1 cellular context compared by ENCODE assay signal in genomic region chr12:49089831-49090773, GRCh38.
TF ChIP-seq lines count a peak whose summit lies in the region.

No MANE protein-coding gene starts in this region.

TF ChIP-seq in K562, 482 proteins besides CTCF, POLR2A, EP300 and RAD21 (continued from another document and continues in another):
- peak; percentile 74 for TF ChIP-seq NFE2 (IDR thresholded peaks at IDR 0.05; ENCODE audit: low read depth)
- peak; percentile 60; the same call in 1 of the 2 replicates for TF ChIP-seq MBD2 (IDR thresholded peaks at IDR 0.05; ENCODE audit: borderline replicate concordance, low read depth)
- no peak for TF ChIP-seq NR2C1 (IDR thresholded peaks at IDR 0.05)
- TF ChIP-seq NR2C1 (tag; IDR thresholded peaks at IDR 0.05), result no peak
- 0 out of 4 replicates have a peak, but pooled peaks of 1 of the 2 experiments have one; percentile 22 for TF ChIP-seq TEAD1 (CRISPR knock-in tag; IDR thresholded peaks at IDR 0.05)
- no peak for TF ChIP-seq MIER1 (IDR thresholded peaks at IDR 0.05; ENCODE audit: low read depth)
- TF ChIP-seq NCOR1 (IDR thresholded peaks at IDR 0.05), result peak; percentile 90
- TF ChIP-seq, protein P1, sequence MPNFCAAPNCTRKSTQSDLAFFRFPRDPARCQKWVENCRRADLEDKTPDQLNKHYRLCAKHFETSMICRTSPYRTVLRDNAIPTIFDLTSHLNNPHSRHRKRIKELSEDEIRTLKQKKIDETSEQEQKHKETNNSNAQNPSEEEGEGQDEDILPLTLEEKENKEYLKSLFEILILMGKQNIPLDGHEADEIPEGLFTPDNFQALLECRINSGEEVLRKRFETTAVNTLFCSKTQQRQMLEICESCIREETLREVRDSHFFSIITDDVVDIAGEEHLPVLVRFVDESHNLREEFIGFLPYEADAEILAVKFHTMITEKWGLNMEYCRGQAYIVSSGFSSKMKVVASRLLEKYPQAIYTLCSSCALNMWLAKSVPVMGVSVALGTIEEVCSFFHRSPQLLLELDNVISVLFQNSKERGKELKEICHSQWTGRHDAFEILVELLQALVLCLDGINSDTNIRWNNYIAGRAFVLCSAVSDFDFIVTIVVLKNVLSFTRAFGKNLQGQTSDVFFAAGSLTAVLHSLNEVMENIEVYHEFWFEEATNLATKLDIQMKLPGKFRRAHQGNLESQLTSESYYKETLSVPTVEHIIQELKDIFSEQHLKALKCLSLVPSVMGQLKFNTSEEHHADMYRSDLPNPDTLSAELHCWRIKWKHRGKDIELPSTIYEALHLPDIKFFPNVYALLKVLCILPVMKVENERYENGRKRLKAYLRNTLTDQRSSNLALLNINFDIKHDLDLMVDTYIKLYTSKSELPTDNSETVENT (CRISPR knock-in tag; IDR thresholded peaks at IDR 0.05), result 0 out of 2 replicates have a peak, but pooled peaks have one; percentile 23
- TF ChIP-seq ZSCAN29 (IDR thresholded peaks at IDR 0.05), result no peak
- peak; percentile 82 for TF ChIP-seq SMARCA4 (IDR thresholded peaks at IDR 0.05)
- TF ChIP-seq CTBP1 (IDR thresholded peaks at IDR 0.05; ENCODE audit: borderline replicate concordance), result peak; percentile 91
- TF ChIP-seq HNRNPL (IDR thresholded peaks at IDR 0.05; ENCODE audit: low read depth, low read length), result peak; percentile 81
- peak; percentile 94 for TF ChIP-seq CXXC5 (CRISPR knock-in tag; IDR thresholded peaks at IDR 0.05)
- TF ChIP-seq, protein P2, sequence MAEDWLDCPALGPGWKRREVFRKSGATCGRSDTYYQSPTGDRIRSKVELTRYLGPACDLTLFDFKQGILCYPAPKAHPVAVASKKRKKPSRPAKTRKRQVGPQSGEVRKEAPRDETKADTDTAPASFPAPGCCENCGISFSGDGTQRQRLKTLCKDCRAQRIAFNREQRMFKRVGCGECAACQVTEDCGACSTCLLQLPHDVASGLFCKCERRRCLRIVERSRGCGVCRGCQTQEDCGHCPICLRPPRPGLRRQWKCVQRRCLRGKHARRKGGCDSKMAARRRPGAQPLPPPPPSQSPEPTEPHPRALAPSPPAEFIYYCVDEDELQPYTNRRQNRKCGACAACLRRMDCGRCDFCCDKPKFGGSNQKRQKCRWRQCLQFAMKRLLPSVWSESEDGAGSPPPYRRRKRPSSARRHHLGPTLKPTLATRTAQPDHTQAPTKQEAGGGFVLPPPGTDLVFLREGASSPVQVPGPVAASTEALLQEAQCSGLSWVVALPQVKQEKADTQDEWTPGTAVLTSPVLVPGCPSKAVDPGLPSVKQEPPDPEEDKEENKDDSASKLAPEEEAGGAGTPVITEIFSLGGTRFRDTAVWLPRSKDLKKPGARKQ (CRISPR knock-in tag; IDR thresholded peaks at IDR 0.05), result no peak
- TF ChIP-seq BHLHE40 (IDR thresholded peaks at IDR 0.05; ENCODE audit: low read length), result peak; percentile 41
- TF ChIP-seq, protein P3, sequence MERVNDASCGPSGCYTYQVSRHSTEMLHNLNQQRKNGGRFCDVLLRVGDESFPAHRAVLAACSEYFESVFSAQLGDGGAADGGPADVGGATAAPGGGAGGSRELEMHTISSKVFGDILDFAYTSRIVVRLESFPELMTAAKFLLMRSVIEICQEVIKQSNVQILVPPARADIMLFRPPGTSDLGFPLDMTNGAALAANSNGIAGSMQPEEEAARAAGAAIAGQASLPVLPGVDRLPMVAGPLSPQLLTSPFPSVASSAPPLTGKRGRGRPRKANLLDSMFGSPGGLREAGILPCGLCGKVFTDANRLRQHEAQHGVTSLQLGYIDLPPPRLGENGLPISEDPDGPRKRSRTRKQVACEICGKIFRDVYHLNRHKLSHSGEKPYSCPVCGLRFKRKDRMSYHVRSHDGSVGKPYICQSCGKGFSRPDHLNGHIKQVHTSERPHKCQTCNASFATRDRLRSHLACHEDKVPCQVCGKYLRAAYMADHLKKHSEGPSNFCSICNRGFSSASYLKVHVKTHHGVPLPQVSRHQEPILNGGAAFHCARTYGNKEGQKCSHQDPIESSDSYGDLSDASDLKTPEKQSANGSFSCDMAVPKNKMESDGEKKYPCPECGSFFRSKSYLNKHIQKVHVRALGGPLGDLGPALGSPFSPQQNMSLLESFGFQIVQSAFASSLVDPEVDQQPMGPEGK (CRISPR knock-in tag; IDR thresholded peaks at IDR 0.05; ENCODE audit: borderline replicate concordance), result no peak
- peak in 1 of 2 experiments; percentile 43; a peak in 1 of 4 replicates for TF ChIP-seq ZNF639 (CRISPR knock-in tag; conservative IDR thresholded peaks at IDR 0.05 in 1 of 2, IDR thresholded peaks at IDR 0.05 in 1 of 2)
- peak; percentile 80; the same call in 1 of the 2 replicates for TF ChIP-seq GATAD2A (IDR thresholded peaks at IDR 0.05)
- peak; percentile 58; the same call in 1 of the 2 replicates for TF ChIP-seq KLF1 (tag; IDR thresholded peaks at IDR 0.05)
- no peak for TF ChIP-seq HEY1 (CRISPR knock-in tag; IDR thresholded peaks at IDR 0.05; ENCODE audit: borderline replicate concordance)
- 0 out of 2 replicates have a peak, but pooled peaks have one; percentile 20 for TF ChIP-seq ZNF263 (CRISPR knock-in tag; IDR thresholded peaks at IDR 0.05; ENCODE audit: borderline replicate concordance)
- TF ChIP-seq CREM (IDR thresholded peaks at IDR 0.05; ENCODE audit: low read depth), result 0 out of 2 replicates have a peak, but pooled peaks have one; percentile 8
- TF ChIP-seq, protein P4, sequence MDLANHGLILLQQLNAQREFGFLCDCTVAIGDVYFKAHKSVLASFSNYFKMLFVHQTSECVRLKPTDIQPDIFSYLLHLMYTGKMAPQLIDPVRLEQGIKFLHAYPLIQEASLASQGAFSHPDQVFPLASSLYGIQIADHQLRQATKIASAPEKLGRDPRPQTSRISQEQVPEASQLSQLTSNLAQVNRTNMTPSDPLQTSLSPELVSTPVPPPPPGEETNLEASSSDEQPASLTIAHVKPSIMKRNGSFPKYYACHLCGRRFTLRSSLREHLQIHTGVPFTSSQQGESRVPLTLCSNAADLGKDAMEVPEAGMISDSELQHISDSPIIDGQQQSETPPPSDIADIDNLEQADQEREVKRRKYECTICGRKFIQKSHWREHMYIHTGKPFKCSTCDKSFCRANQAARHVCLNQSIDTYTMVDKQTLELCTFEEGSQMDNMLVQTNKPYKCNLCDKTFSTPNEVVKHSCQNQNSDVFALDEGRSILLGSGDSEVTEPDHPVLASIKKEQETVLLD (IDR thresholded peaks at IDR 0.05), result peak; percentile 76; the same call in 1 of the 2 replicates
- no peak for TF ChIP-seq ATF1 (CRISPR knock-in tag; IDR thresholded peaks at IDR 0.05)
- TF ChIP-seq ATF1 (tag; IDR thresholded peaks at IDR 0.05), result peak; percentile 57
- TF ChIP-seq SRF (CRISPR knock-in tag; IDR thresholded peaks at IDR 0.05), result peak in 1 of 2 experiments; percentile 80; a peak in 1 of 4 replicates
- 0 out of 2 replicates have a peak, but pooled peaks have one; percentile 11 for TF ChIP-seq E2F3 (CRISPR knock-in tag; IDR thresholded peaks at IDR 0.05)
- TF ChIP-seq CBX5 (IDR thresholded peaks at IDR 0.05; ENCODE audit: borderline replicate concordance, low read depth), result no peak
- 0 out of 2 replicates have a peak, but pooled peaks have one; percentile 16 for TF ChIP-seq GATAD2B (IDR thresholded peaks at IDR 0.05; ENCODE audit: borderline replicate concordance)
- no peak for TF ChIP-seq TCFL5 (CRISPR knock-in tag; conservative IDR thresholded peaks at IDR 0.05)
- TF ChIP-seq, protein P5, sequence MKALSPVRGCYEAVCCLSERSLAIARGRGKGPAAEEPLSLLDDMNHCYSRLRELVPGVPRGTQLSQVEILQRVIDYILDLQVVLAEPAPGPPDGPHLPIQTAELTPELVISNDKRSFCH (CRISPR knock-in tag; IDR thresholded peaks at IDR 0.05), result no peak
- TF ChIP-seq, protein P5 (tag; IDR thresholded peaks at IDR 0.05), result peak; percentile 72; the same call in 1 of the 2 replicates
- no peak for TF ChIP-seq ZNF12 (CRISPR knock-in tag; IDR thresholded peaks at IDR 0.05)
- peak; percentile 32; the same call in 1 of the 2 replicates for TF ChIP-seq CREB1 (IDR thresholded peaks at IDR 0.05)
- no peak for TF ChIP-seq CREB1 (CRISPR knock-in tag; IDR thresholded peaks at IDR 0.05)
- TF ChIP-seq XRCC3 (IDR thresholded peaks at IDR 0.05), result no peak
- TF ChIP-seq, protein P6, sequence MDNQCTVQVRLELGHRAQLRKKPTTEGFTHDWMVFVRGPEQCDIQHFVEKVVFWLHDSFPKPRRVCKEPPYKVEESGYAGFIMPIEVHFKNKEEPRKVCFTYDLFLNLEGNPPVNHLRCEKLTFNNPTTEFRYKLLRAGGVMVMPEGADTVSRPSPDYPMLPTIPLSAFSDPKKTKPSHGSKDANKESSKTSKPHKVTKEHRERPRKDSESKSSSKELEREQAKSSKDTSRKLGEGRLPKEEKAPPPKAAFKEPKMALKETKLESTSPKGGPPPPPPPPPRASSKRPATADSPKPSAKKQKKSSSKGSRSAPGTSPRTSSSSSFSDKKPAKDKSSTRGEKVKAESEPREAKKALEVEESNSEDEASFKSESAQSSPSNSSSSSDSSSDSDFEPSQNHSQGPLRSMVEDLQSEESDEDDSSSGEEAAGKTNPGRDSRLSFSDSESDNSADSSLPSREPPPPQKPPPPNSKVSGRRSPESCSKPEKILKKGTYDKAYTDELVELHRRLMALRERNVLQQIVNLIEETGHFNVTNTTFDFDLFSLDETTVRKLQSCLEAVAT (IDR thresholded peaks at IDR 0.05), result peak in 1 of 2 experiments; percentile 80; a peak in 2 of 4 replicates
- peak; percentile 32; the same call in 1 of the 2 replicates for TF ChIP-seq NBN (IDR thresholded peaks at IDR 0.05; ENCODE audit: low read depth)
- peak; percentile 92 to 97 for TF ChIP-seq ETV6 (IDR thresholded peaks at IDR 0.05; ENCODE audit: borderline replicate concordance in 1 of 2, low read depth in 2 of 2, low read length in 1 of 2)
- no peak for TF ChIP-seq ETV6 (CRISPR knock-in tag; IDR thresholded peaks at IDR 0.05; ENCODE audit: borderline replicate concordance)
- peak; percentile 94 for TF ChIP-seq TCF3 (CRISPR knock-in tag; IDR thresholded peaks at IDR 0.05)
- TF ChIP-seq, protein P7, sequence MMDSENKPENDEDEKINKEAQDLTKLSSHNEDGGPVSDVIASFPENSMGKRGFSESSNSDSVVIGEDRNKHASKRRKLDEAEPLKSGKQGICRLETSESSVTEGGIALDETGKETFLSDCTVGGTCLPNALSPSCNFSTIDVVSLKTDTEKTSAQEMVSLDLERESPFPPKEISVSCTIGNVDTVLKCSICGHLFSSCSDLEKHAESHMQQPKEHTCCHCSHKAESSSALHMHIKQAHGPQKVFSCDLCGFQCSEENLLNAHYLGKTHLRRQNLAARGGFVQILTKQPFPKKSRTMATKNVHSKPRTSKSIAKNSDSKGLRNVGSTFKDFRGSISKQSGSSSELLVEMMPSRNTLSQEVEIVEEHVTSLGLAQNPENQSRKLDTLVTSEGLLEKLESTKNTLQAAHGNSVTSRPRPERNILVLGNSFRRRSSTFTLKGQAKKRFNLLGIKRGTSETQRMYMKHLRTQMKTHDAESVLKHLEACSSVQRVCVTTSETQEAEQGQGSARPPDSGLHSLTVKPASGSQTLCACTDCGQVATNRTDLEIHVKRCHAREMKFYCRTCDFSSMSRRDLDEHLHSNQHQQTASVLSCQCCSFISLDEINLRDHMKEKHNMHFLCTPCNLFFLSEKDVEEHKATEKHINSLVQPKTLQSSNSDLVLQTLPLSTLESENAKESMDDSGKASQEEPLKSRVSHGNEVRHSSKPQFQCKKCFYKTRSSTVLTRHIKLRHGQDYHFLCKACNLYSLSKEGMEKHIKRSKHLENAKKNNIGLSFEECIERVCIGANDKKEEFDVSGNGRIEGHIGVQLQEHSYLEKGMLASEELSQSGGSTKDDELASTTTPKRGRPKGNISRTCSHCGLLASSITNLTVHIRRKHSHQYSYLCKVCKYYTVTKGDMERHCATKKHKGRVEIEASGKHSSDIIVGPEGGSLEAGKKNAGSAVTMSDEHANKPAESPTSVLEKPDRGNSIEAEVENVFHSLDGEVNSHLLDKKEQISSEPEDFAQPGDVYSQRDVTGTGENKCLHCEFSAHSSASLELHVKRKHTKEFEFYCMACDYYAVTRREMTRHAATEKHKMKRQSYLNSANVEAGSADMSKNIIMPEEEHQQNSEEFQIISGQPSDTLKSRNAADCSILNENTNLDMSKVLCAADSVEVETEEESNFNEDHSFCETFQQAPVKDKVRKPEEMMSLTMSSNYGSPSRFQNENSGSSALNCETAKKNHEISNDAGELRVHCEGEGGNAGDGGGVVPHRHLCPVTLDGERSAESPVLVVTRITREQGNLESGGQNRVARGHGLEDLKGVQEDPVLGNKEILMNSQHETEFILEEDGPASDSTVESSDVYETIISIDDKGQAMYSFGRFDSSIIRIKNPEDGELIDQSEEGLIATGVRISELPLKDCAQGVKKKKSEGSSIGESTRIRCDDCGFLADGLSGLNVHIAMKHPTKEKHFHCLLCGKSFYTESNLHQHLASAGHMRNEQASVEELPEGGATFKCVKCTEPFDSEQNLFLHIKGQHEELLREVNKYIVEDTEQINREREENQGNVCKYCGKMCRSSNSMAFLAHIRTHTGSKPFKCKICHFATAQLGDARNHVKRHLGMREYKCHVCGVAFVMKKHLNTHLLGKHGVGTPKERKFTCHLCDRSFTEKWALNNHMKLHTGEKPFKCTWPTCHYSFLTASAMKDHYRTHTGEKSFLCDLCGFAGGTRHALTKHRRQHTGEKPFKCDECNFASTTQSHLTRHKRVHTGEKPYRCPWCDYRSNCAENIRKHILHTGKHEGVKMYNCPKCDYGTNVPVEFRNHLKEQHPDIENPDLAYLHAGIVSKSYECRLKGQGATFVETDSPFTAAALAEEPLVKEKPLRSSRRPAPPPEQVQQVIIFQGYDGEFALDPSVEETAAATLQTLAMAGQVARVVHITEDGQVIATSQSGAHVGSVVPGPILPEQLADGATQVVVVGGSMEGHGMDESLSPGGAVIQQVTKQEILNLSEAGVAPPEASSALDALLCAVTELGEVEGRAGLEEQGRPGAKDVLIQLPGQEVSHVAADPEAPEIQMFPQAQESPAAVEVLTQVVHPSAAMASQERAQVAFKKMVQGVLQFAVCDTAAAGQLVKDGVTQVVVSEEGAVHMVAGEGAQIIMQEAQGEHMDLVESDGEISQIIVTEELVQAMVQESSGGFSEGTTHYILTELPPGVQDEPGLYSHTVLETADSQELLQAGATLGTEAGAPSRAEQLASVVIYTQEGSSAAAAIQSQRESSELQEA (IDR thresholded peaks at IDR 0.05; ENCODE audit: low read depth), result no peak
- TF ChIP-seq MYNN (IDR thresholded peaks at IDR 0.05), result peak; percentile 84; the same call in 1 of the 2 replicates
- no peak for TF ChIP-seq MYNN (CRISPR knock-in tag; IDR thresholded peaks at IDR 0.05)
- TF ChIP-seq KLF16 (IDR thresholded peaks at IDR 0.05), result peak; percentile 84
